In the genomic region with DNA sequence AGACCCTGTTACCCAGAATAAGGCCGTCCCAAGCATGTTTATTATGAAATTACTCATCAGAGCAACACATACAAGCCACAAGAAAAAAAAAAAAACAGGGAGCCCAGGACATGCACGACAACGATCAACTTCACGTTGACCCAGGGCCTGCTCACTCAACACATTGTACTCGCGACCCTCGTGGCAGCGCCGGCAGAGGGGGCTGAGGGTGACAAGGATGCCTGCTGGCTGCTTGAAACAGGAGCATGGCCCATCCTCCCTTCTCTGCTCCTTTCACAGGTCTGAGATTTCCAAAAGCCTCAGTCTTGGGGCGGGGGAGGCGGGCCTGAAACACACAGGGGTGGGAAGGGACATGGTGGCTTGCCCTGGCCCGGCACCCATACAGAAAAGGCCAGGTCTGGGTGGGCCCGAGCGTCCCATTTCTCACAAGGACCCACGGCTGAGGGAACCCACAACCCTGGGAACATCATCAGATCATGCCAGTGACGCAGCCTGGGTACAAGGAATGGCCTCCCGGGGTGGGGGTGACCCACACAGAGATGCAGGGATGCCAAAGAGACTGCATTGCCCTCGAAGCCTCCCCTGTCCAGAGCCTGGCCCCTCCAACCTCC, we compare ENCODE assay signal across 28 cellular contexts.
"Had no signal": no experiment of that assay in that cellular context is flagged by ENCODE, and none has a peak within 500 bp of the region (broad histone marks: within the 10 kb centered on the region; RNA-seq: fewer than 3 reads in every experiment).

No MANE protein-coding gene starts in this region.

- H3K4me3 ChIP-seq: cardiac muscle cell, Peyer's patch had no signal

- DNase-seq: activated CD4-positive, alpha-beta T cell treated with anti-CD3 and anti-CD28 coated beads for 48 hours; activated CD4-positive, alpha-beta T cell treated with anti-CD3 and anti-CD28 coated beads, Interleukin-2, amount 50 U/mL, for 48 hours; activated CD4-positive, CD25-positive, alpha-beta regulatory T cell treated with anti-CD3 and anti-CD28 coated beads, Interleukin-2, amount 50 U/mL, for 72 hours; activated CD8-positive, alpha-beta memory T cell treated with anti-CD3 and anti-CD28 coated beads for 24 hours; activated gamma-delta T cell treated with Interleukin-2 at 50 U/mL for 16 hours; activated naive CD4-positive, alpha-beta T cell treated with anti-CD3 and anti-CD28 coated beads, Interleukin-2, amount 10 ng/mL, durations not matched to agents 7 days and 5 days; activated naive CD8-positive, alpha-beta T cell treated with anti-CD3 and anti-CD28 coated beads for 36 hours; activated T-cell treated with anti-CD3 and anti-CD28 coated beads, Interleukin-2, amount 50 U/mL, for 72 hours; brain microvascular endothelial cell; cerebellar nuclear complex; Karpas-422; MM.1S; NCI-H1105; NCI-H1436; NCI-H1694 treated with DMSO at 0.1 percent for 48 hours; NCI-H2029 treated with DMSO at 0.1 percent for 48 hours; NCI-H345; NCI-H510A; NCI-H526 treated with DMSO at 0.1 percent for 48 hours; NCI-H82; Peyer's patch; SHP77 treated with DMSO at 0.1 percent for 48 hours; T-helper 17 cell; T-helper 9 cell had no signal

- H3K4me3 Mint-ChIP-seq: activated naive CD4-positive, alpha-beta T cell treated with anti-CD3 and anti-CD28 coated beads, Interleukin-2, amount 10 ng/mL, durations not matched to agents 7 days and 5 days; activated naive CD8-positive, alpha-beta T cell treated with anti-CD3 and anti-CD28 coated beads for 36 hours; activated T-cell treated with anti-CD3 and anti-CD28 coated beads, Interleukin-2, amount 50 U/mL, for 72 hours; T-helper 17 cell; WTC11 had no signal

- H3K27ac Mint-ChIP-seq: activated naive CD8-positive, alpha-beta T cell treated with anti-CD3 and anti-CD28 coated beads for 36 hours; activated T-cell treated with anti-CD3 and anti-CD28 coated beads, Interleukin-2, amount 50 U/mL, for 72 hours; activated T-helper 2 cell treated with anti-CD3 and anti-CD28 coated beads, Interferon-gamma antibody, Interleukin-2, Interleukin-4, amounts not matched to agents 10 μg/mL and 5 μg/mL and 100 μg/mL, durations not matched to agents 14 hours and 24 hours and 36 hours; WTC11 had no signal

- H3K4me1 ChIP-seq: Peyer's patch had no signal

- H3K27ac ChIP-seq: brain microvascular endothelial cell, cardiac muscle cell, Peyer's patch, RWPE1 had no signal

- H3K27me3 ChIP-seq: brain microvascular endothelial cell, cardiac muscle cell, Peyer's patch had no signal

- ATAC-seq: activated T-cell treated with anti-CD3 and anti-CD28 coated beads, Interleukin-2, amount 50 U/mL, for 72 hours; T-helper 17 cell; WTC11 had no signal

- H3K27me3 Mint-ChIP-seq: activated naive CD4-positive, alpha-beta T cell treated with anti-CD3 and anti-CD28 coated beads, Interleukin-2, amount 10 ng/mL, durations not matched to agents 7 days and 5 days; activated naive CD8-positive, alpha-beta T cell treated with anti-CD3 and anti-CD28 coated beads for 36 hours; T-helper 17 cell had no signal

- H3K9me3 Mint-ChIP-seq: activated naive CD4-positive, alpha-beta T cell treated with anti-CD3 and anti-CD28 coated beads, Interleukin-2, amount 10 ng/mL, durations not matched to agents 7 days and 5 days; activated naive CD8-positive, alpha-beta T cell treated with anti-CD3 and anti-CD28 coated beads for 36 hours; activated T-cell treated with anti-CD3 and anti-CD28 coated beads, Interleukin-2, amount 50 U/mL, for 72 hours; activated T-helper 2 cell treated with anti-CD3 and anti-CD28 coated beads, Interferon-gamma antibody, Interleukin-2, Interleukin-4, amounts not matched to agents 10 μg/mL and 5 μg/mL and 100 μg/mL, durations not matched to agents 14 hours and 24 hours and 36 hours; WTC11 had no signal

- H3K9me3 ChIP-seq: Peyer's patch had no signal
